ENCODE assay signal across 10 cellular contexts in genomic region chr3:149375164-149375823, GRCh38. TPM values are rescaled to one million over a fixed set of nuclear protein-coding genes. Genes with fewer than 3 reads are reported as not detected.
A peak's percentile ranks its signal among the peaks of the same experiment; 100 is the strongest.
DNase-seq lines count a peak whose midpoint lies in the region; TF ChIP-seq lines count a peak whose summit lies in the region.
"Had no signal": no experiment of that assay in that cellular context is flagged by ENCODE, and none has a peak within 500 bp of the region (broad histone marks: within the 10 kb centered on the region; RNA-seq: fewer than 3 reads in every experiment).

No MANE protein-coding gene starts in this region.

- POLR2A ChIA-PET in PC-9 (lab: Charles Lee; ENCODE audit: unreplicated experiment) = no interaction called here

- no peak for DNase-seq in PC-9
- no peak for DNase-seq in coronary artery (ENCODE audit: low spot score)
- DNase-seq in mesothelial cell of epicardium (ENCODE audit: low spot score in 2 of 2, unreplicated experiment in 2 of 2) = no peak
- no peak for DNase-seq in transverse colon
- no peak for DNase-seq in DMS79 (lab: John Stamatoyannopoulos, UW)
- DNase-seq in SW480 (ENCODE audit: low spot score) = no peak
- no peak for DNase-seq in anterior cingulate cortex (lab: John Stamatoyannopoulos, UW)
- DNase-seq: NK-92 treated with Interleukin-12 subunit alpha and Interleukin-12 subunit beta, amount 100 ng/mL, for 24 hours; nucleus accumbens; T1000 had no signal

- H3K4me2 ChIP-seq in PC-9 = peak overlapping the region; percentile 98

- CTCF ChIA-PET in PC-9 (lab: Charles Lee) = no interaction called here

- peak overlapping the region; percentile 23 for H3K4me3 Mint-ChIP-seq in mesothelial cell of epicardium

- TF ChIP-seq EP300 in transverse colon (IDR thresholded peaks at IDR 0.05; ENCODE audit: low read depth) = no peak

- no peaks in the 10 kb centered on the region for H3K9me3 ChIP-seq in PC-9 (ENCODE audit: insufficient read depth, low read depth)
- no peaks in the 10 kb centered on the region for H3K9me3 ChIP-seq in transverse colon

- no peaks in the 10 kb centered on the region for H3K9me2 ChIP-seq in PC-9 (ENCODE audit: insufficient read depth)

- no peak for TF ChIP-seq POLR2A in transverse colon (IDR thresholded peaks at IDR 0.05)

- H3K36me3 ChIP-seq in PC-9 (ENCODE audit: low read depth) (peaks cover 59% of the 10 kb centered on the region), transverse colon (no peaks in the 10 kb centered on the region)

- peaks cover 75% of the 10 kb centered on the region for H3F3A ChIP-seq in PC-9 (ENCODE audit: insufficient read depth, low read depth)

- peak overlapping the region; percentile 99 for H3K27ac ChIP-seq in PC-9
- H3K27ac ChIP-seq in coronary artery = peak overlapping the region; percentile 50 to 88
- H3K27ac ChIP-seq in transverse colon = peak overlapping the region; percentile 18 to 81 (median 80)

- peaks cover 77% of the 10 kb centered on the region for H3K4me1 ChIP-seq in PC-9 (replicated peaks; ENCODE audit: insufficient read depth)
- H3K4me1 ChIP-seq in transverse colon = peaks cover 4 to 49% (median 23%) of the 10 kb centered on the region in 4 donors

- no peaks in the 10 kb centered on the region for H3K9me3 Mint-ChIP-seq in mesothelial cell of epicardium

- H3K4me3 ChIP-seq in PC-9 (peak overlapping the region; percentile 92), coronary artery (peak overlapping the region; percentile 67), transverse colon (peak overlapping the region in 1 of 4 donors; percentile 1)

- H3K27me3 ChIP-seq in PC-9 (ENCODE audit: insufficient read depth, low read depth) (no peaks in the 10 kb centered on the region), transverse colon (no peaks in the 10 kb centered on the region)

- no peaks in the 10 kb centered on the region for H3K27me3 Mint-ChIP-seq in mesothelial cell of epicardium (ENCODE audit: low read depth)

- intact Hi-C loops in PC-9 (cut with micrococcal nuclease; ENCODE audit: unreplicated experiment) = no loop called here
- intact Hi-C loops in transverse colon (cut with DNase I; ENCODE audit: low total_unique reads) = no loop called here

- WGBS in transverse colon (ENCODE audit: low coverage in 1 of 2), 2 donors = 78 to 88% methylated on average over 2 to 4 of the region's 4 CpGs

- H3K27ac Mint-ChIP-seq in mesothelial cell of epicardium = no peak overlapping the region

- no TSS peak for BruUV-seq in PC-9 (replicated peaks; lab: Mats Ljungman, UMichigan)

- peaks cover 71% of the 10 kb centered on the region for H3K79me2 ChIP-seq in PC-9 (ENCODE audit: low read depth)

- peaks cover 67% of the 10 kb centered on the region for H3K4me1 Mint-ChIP-seq in mesothelial cell of epicardium

- no peak overlapping the region for H2AFZ ChIP-seq in PC-9

- H4K20me1 ChIP-seq in PC-9 (ENCODE audit: insufficient read depth) = no peaks in the 10 kb centered on the region

- no peak for TF ChIP-seq CTCF in PC-9 (conservative IDR thresholded peaks at IDR 0.05)
- TF ChIP-seq CTCF in coronary artery (IDR thresholded peaks at IDR 0.05) = peak; percentile 5
- TF ChIP-seq CTCF in mesothelial cell of epicardium (IDR thresholded peaks at IDR 0.05; ENCODE audit: unreplicated experiment) = no peak
- TF ChIP-seq CTCF in transverse colon (IDR thresholded peaks at IDR 0.05) = no peak

- in situ Hi-C loops in transverse colon (cut with MboI; ENCODE audit: low pct_ligation_motif_present in 1 of 4, low pct_unique_long_range_greater_than_20kb in 1 of 4, low sequenced_read_pairs in 3 of 4) = no loop called here

- H3K36me3 Mint-ChIP-seq in mesothelial cell of epicardium = peaks cover 3% of the 10 kb centered on the region

RNA-seq across cellular contexts. Expression of gene TM4SF1, which starts 2.2 kb away (rescaled TPM):
- 146 and 225 TPM in 2 replicates for total RNA-seq in PC-9 (2021)
- 39.2 to 52.2 TPM (median 43.5 TPM) in 3 replicates for total RNA-seq in mesothelial cell of epicardium
- 100 to 1,000 TPM in 1 of 4 donors, 10 to 100 TPM in 3; 21.3 to 109 (median 32.3) TPM for total RNA-seq in transverse colon

RNA-seq across cellular contexts. Expression of gene TM4SF18, which starts 41.9 kb away (rescaled TPM):
- total RNA-seq in PC-9 (2021) = not detected in 2 replicates
- 0.13 to 0.14 TPM in 2 of 3 replicates, not detected in the other for total RNA-seq in mesothelial cell of epicardium
- total RNA-seq in transverse colon = 1 to 10 TPM in 1 of 4 donors, under 1 TPM in 2, not detected in 1; 0.80 to 1.4 (median 0.82) TPM
